ENCODE assay signal across 1 cellular context in genomic region chr13:84360843-84361242, GRCh38.
TF ChIP-seq lines count a peak whose summit lies in the region.

No MANE protein-coding gene starts in this region.

TF ChIP-seq in H1, 55 proteins besides CTCF, POLR2A, EP300 and RAD21 (continued from another document):
- no peak for TF ChIP-seq CHD7 (IDR thresholded peaks at IDR 0.05; ENCODE audit: insufficient replicate concordance, low read length)
